Comparison of ENCODE assay signal across 16 cellular contexts in genomic region chr10:3955493-3955892, GRCh38.
DNase-seq lines count a peak whose midpoint lies in the region; ATAC-seq, FAIRE-seq and TF ChIP-seq lines count a peak whose summit lies in the region.
"Had no signal": no experiment of that assay in that cellular context is flagged by ENCODE, and none has a peak within 500 bp of the region (broad histone marks: within the 10 kb centered on the region; RNA-seq: fewer than 3 reads in every experiment).

No MANE protein-coding gene starts in this region.

- CTCF ChIA-PET in MCF 10A (lab: Yijun Ruan, JAX): no interaction called here

- peaks cover 24% of the 10 kb centered on the region for H3K4me1 ChIP-seq in HUES6 (ENCODE audit: control insufficient read depth, insufficient read depth, low read length)
- H3K4me1 ChIP-seq: gastroesophageal sphincter had no signal

- no peak for FAIRE-seq in HTR-8/SVneo (lab: Jason Lieb, UNC)
- FAIRE-seq: endometrium had no signal

- H3K27me3 ChIP-seq in HUES6 (ENCODE audit: control insufficient read depth, insufficient read depth, low read length): no peaks in the 10 kb centered on the region
- H3K27me3 ChIP-seq: gastroesophageal sphincter had no signal

- ATAC-seq in central memory CD8-positive, alpha-beta T cell (replicated peaks; ENCODE audit: extremely low read depth, poor library complexity, severe bottlenecking): no peak
- no peak for ATAC-seq in HG03521 (IDR thresholded peaks at IDR 0.05; ENCODE audit: unreplicated experiment)
- ATAC-seq: gastroesophageal sphincter, mucosa of descending colon had no signal

- no peaks in the 10 kb centered on the region for H3K27me3 Mint-ChIP-seq in central memory CD8-positive, alpha-beta T cell
- H3K27me3 Mint-ChIP-seq in nephron (ENCODE audit: low read depth) (peaks cover 4% of the 10 kb centered on the region), MCF 10A (ENCODE audit: insufficient read depth, unreplicated experiment) (no peaks in the 10 kb centered on the region)

- TF ChIP-seq CTCF in nephron (IDR thresholded peaks at IDR 0.05; ENCODE audit: unreplicated experiment in 3 of 3): no peak
- no peak for TF ChIP-seq CTCF in MCF 10A (IDR thresholded peaks at IDR 0.05; ENCODE audit: unreplicated experiment)

- peak overlapping the region; percentile 60; the same call in 1 of the 2 replicates for H3K27ac ChIP-seq in HUES6 (ENCODE audit: low read depth, low read length)
- H3K27ac ChIP-seq: gastroesophageal sphincter had no signal

- no peaks in the 10 kb centered on the region for H3K9me3 Mint-ChIP-seq in central memory CD8-positive, alpha-beta T cell
- H3K9me3 Mint-ChIP-seq in nephron (no peaks in the 10 kb centered on the region), MCF 10A (ENCODE audit: unreplicated experiment) (no peaks in the 10 kb centered on the region)

- peak overlapping the region; percentile 18; the same call in 1 of the 2 replicates for H3K4me3 ChIP-seq in HUES6 (ENCODE audit: low read depth, low read length)
- H3K4me3 ChIP-seq: gastroesophageal sphincter, mucosa of descending colon had no signal

- H3K36me3 ChIP-seq in HUES6 (ENCODE audit: control insufficient read depth, insufficient read depth, low read length): no peaks in the 10 kb centered on the region
- H3K36me3 ChIP-seq: gastroesophageal sphincter had no signal

- BruUV-seq in MCF 10A (replicated peaks; lab: Mats Ljungman, UMichigan): no TSS peak

- no peaks in the 10 kb centered on the region for H3K36me3 Mint-ChIP-seq in central memory CD8-positive, alpha-beta T cell (ENCODE audit: insufficient read depth)
- H3K36me3 Mint-ChIP-seq in nephron (ENCODE audit: low read depth) (no peaks in the 10 kb centered on the region), MCF 10A (ENCODE audit: insufficient read depth, unreplicated experiment) (no peaks in the 10 kb centered on the region)

- H3K9me3 ChIP-seq in HUES6 (ENCODE audit: control insufficient read depth, insufficient read depth, low read depth, low read length): no peaks in the 10 kb centered on the region
- H3K9me3 ChIP-seq: gastroesophageal sphincter, mucosa of descending colon had no signal

- POLR2A ChIA-PET in MCF 10A (lab: Yijun Ruan, JAX): interaction anchor here (1.1 kb wide), 1 partner anchor 13 kb away, joined by 6 read pairs; no protein-coding TSS in a partner anchor

- H3K4me1 Mint-ChIP-seq in central memory CD8-positive, alpha-beta T cell: peaks cover 28% of the 10 kb centered on the region
- H3K4me1 Mint-ChIP-seq in nephron: peaks cover 18% of the 10 kb centered on the region
- no peaks in the 10 kb centered on the region for H3K4me1 Mint-ChIP-seq in MCF 10A (ENCODE audit: insufficient read depth, unreplicated experiment)

- DNase-seq in NCI-H345 treated with DMSO at 0.1 percent for 48 hours (lab: John Stamatoyannopoulos, UW; ENCODE audit: unreplicated experiment) (peak; percentile 63), MCF 10A (ENCODE audit: unreplicated experiment) (no peak), SIG-M5 (lab: John Stamatoyannopoulos, UW) (no peak), HTR-8/SVneo (ENCODE audit: insufficient read length, low spot score) (no peak)
- no peak for DNase-seq in central memory CD8-positive, alpha-beta T cell (ENCODE audit: low spot score in 2 of 2)
- DNase-seq: activated naive CD4-positive, alpha-beta T cell; kidney glomerular epithelial cell; mucosa of descending colon; NCI-H187 treated with DMSO at 0.1 percent for 48 hours; posterior cingulate gyrus; stimulated activated CD4-positive, alpha-beta T cell treated with anti-CD3 and anti-CD28 coated beads, Interleukin-15, amount 100 ng/mL, for 24 hours had no signal

- H3K27ac Mint-ChIP-seq in central memory CD8-positive, alpha-beta T cell (ENCODE audit: low read depth): peak overlapping the region; percentile 35
- peak overlapping the region; percentile 3 to 39 (median 21) for H3K27ac Mint-ChIP-seq in nephron
- H3K27ac Mint-ChIP-seq in MCF 10A (ENCODE audit: low read depth, unreplicated experiment): no peak overlapping the region

- H3K4me3 Mint-ChIP-seq in central memory CD8-positive, alpha-beta T cell: no peak overlapping the region
- peak overlapping the region in 1 of 3 experiments; percentile 35 for H3K4me3 Mint-ChIP-seq in nephron
- H3K4me3 Mint-ChIP-seq in MCF 10A (ENCODE audit: unreplicated experiment): no peak overlapping the region

- H3K9ac ChIP-seq in HUES6 (ENCODE audit: low read length): peak overlapping the region; percentile 22

- intact Hi-C loops in MCF 10A (cut with micrococcal nuclease): no loop called here
